In genomic region chr3:60779637-60780036, GRCh38 we compare ENCODE assay signal across 3 cellular contexts.
TF ChIP-seq lines count a peak whose summit lies in the region.

No MANE protein-coding gene starts in this region.

TF ChIP-seq in HepG2, 621 proteins besides CTCF, POLR2A, EP300 and RAD21:
- peak; percentile 95 for TF ChIP-seq ZNF616 (CRISPR knock-in tag; IDR thresholded peaks at IDR 0.05; ENCODE audit: low read depth)
- no peak for TF ChIP-seq HNRNPH1 (optimal IDR thresholded peaks at IDR 0.05; ENCODE audit: low read depth, low read length)
TF ChIP-seq in HepG2: peak in this region for 1.

TF ChIP-seq in HEK293, 187 proteins besides CTCF, POLR2A, EP300 and RAD21:
- TF ChIP-seq SCRT1 (tag by site-specific recombination; IDR thresholded peaks at IDR 0.05; ENCODE audit: borderline replicate concordance) = no peak
- TF ChIP-seq TRIM28 (IDR thresholded peaks at IDR 0.05; ENCODE audit: borderline replicate concordance, low read length) = peak; percentile 22; the same call in 1 of the 2 replicates
- no peak for TF ChIP-seq ZNF792 (tag by site-specific recombination; IDR thresholded peaks at IDR 0.05)
- no peak for TF ChIP-seq PRDM2 (tag by site-specific recombination; IDR thresholded peaks at IDR 0.05; ENCODE audit: borderline replicate concordance)

TF ChIP-seq in H1, 55 proteins besides CTCF, POLR2A, EP300 and RAD21:
- TF ChIP-seq RXRA (IDR thresholded peaks at IDR 0.05; ENCODE audit: insufficient read depth, low read depth, low read length) (no peak), ATF3 (IDR thresholded peaks at IDR 0.05; ENCODE audit: insufficient read depth, low read depth, low read length) (no peak), HDAC2 (IDR thresholded peaks at IDR 0.05; ENCODE audit: borderline replicate concordance in 1 of 2, low read depth in 2 of 2, low read length in 2 of 2) (no peak), FOSL1 (IDR thresholded peaks at IDR 0.05; ENCODE audit: insufficient read depth, low read depth, low read length) (no peak), YY1 (IDR thresholded peaks at IDR 0.05; ENCODE audit: low read depth, low read length) (no peak), BRCA1 (IDR thresholded peaks at IDR 0.05; ENCODE audit: low read depth, low read length) (no peak), KDM5A (IDR thresholded peaks at IDR 0.05; ENCODE audit: low read length) (no peak), TBP (IDR thresholded peaks at IDR 0.05; ENCODE audit: low read depth, low read length) (no peak), EZH2 (IDR thresholded peaks at IDR 0.05; ENCODE audit: low read depth, low read length, severe bottlenecking) (no peak), ZNF274 (IDR thresholded peaks at IDR 0.05; ENCODE audit: borderline replicate concordance, extremely low read depth, low read length) (no peak), SRF (IDR thresholded peaks at IDR 0.05; ENCODE audit: low read depth, low read length) (no peak), RFX5 (IDR thresholded peaks at IDR 0.05; ENCODE audit: borderline replicate concordance, low read depth, low read length) (no peak), CBX5 (IDR thresholded peaks at IDR 0.05; ENCODE audit: low read depth, low read length) (no peak), HDAC6 (IDR thresholded peaks at IDR 0.05; ENCODE audit: low read depth, low read length) (no peak), EGR1 (IDR thresholded peaks at IDR 0.05; ENCODE audit: borderline replicate concordance, low read depth, low read length) (no peak), PHF8 (conservative IDR thresholded peaks at IDR 0.05; ENCODE audit: low read depth, low read length) (no peak), CHD1 (IDR thresholded peaks at IDR 0.05; ENCODE audit: low read depth, low read length) (no peak), SUZ12 (IDR thresholded peaks at IDR 0.05; ENCODE audit: low read length) (no peak)
- TF ChIP-seq, protein P1, sequence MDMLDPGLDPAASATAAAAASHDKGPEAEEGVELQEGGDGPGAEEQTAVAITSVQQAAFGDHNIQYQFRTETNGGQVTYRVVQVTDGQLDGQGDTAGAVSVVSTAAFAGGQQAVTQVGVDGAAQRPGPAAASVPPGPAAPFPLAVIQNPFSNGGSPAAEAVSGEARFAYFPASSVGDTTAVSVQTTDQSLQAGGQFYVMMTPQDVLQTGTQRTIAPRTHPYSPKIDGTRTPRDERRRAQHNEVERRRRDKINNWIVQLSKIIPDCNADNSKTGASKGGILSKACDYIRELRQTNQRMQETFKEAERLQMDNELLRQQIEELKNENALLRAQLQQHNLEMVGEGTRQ (IDR thresholded peaks at IDR 0.05; ENCODE audit: low read length) = no peak
